ENCODE assay signal across 14 cellular contexts in the genomic region with DNA sequence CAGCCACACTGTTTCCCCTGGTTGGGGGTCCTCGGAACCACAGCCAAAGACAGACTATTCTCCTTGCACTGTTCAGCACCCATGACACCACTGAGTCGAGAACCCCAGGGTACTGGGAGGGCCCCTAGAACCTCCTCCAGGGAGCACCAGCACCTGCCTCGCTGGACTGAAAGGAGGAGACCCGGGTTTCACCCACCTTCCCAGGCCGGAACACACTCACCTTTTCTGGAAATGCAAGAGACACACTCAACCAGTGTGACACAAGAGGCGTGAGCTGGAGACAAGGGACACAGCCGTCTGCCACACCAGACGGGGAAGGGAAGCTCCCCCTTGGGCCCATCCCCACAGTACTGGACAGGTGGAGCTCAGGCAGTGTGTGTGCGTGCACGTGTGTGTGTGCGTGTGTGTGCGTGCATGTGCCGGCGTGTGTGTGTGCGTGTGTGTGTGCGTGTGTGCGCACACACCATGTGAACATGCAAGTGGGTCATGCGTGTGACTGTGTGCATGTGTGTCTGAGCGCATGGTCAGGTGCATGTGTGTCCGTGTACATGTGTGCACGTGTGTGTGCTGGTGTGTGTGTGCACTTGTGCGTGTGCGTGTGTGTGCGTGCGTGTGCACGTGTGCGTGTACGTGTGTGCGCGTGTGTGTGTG.
"Had no signal": no experiment of that assay in that cellular context is flagged by ENCODE, and none has a peak within 500 bp of the region (broad histone marks: within the 10 kb centered on the region; RNA-seq: fewer than 3 reads in every experiment).

No MANE protein-coding gene starts in this region.

- H3K36me3 ChIP-seq: adrenal gland, colonic mucosa, esophagus muscularis mucosa, pancreas had no signal

- DNase-seq: activated CD4-positive, alpha-beta memory T cell treated with anti-CD3 and anti-CD28 coated beads, Interleukin-2, amount 10 ng/mL, durations not matched to agents 7 days and 5 days; activated effector memory CD4-positive, alpha-beta T cell treated with Interleukin-2 at 50 U/mL for 16 hours; activated T-cell treated with anti-CD3 and anti-CD28 coated beads, Interleukin-2, amount 50 U/mL, for 4 hours; adrenal gland; caudate nucleus; colonic mucosa; hippocampal formation; retina; stimulated activated CD4-positive, alpha-beta T cell treated with anti-CD3 and anti-CD28 coated beads, Interleukin-4, amount 100 ng/mL, for 24 hours; stimulated activated naive CD8-positive, alpha-beta T cell treated with anti-CD3 and anti-CD28 coated beads, Interleukin-15, Interleukin-2, amounts not matched to agents 100 U/mL and 50 U/mL, for 24 hours had no signal

- ATAC-seq: activated T-cell treated with anti-CD3 and anti-CD28 coated beads, Interleukin-2, amount 50 U/mL, for 4 hours; pancreas had no signal

- H3K4me3 ChIP-seq: adrenal gland, colonic mucosa, esophagus muscularis mucosa, pancreas, skin epidermis had no signal

- H3K27ac ChIP-seq: adrenal gland, colonic mucosa, esophagus muscularis mucosa, pancreas, skin epidermis, VCaP had no signal

- H3K27me3 ChIP-seq: pancreas had no signal

- H3K9me3 ChIP-seq: adrenal gland, colonic mucosa, esophagus muscularis mucosa, pancreas had no signal

- H3K4me1 ChIP-seq: adrenal gland, colonic mucosa, pancreas had no signal
